Comparison of ENCODE assay signal across 2 cellular contexts in the genomic region with DNA sequence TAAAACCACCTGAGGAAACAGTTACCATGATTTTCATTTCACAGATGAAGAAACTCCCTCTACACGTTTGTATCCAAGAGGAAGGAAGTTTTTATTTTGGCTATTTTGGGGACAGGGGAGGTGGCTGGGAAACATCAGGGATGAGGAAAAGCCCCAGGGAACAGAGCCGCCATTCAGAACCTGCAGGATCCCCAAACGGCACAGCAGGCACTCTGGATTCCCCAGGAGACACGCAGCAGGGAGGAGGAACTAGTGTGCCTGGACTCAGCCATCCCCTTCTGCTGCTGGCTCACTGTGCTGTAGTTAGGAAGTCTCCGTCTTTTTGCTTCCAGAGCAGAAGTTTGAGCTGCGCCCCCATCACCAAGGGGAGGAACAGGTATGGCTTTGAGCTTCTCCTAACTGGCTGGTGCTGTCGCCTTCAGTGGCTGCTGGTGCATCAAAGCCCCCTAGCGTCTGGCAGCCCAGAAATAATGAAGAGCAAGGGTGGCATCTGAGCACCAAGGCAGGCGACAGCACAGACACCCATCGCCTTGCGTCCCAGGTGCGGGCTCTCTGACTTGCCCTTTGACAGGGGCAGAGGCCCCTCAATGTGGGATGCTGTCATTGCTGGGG.
TF ChIP-seq lines count a peak whose summit lies in the region.

No MANE protein-coding gene starts in this region.

TF ChIP-seq in SK-N-SH, 30 proteins besides CTCF, POLR2A, EP300 and RAD21:
- TF ChIP-seq CHD2 (IDR thresholded peaks at IDR 0.05; ENCODE audit: low read length, partially characterized antibody): no peak
- TF ChIP-seq JUND (IDR thresholded peaks at IDR 0.05): no peak
- no peak for TF ChIP-seq NRF1 (IDR thresholded peaks at IDR 0.05; ENCODE audit: low read depth, low read length)
- no peak for TF ChIP-seq MXI1 (IDR thresholded peaks at IDR 0.05; ENCODE audit: low read depth, low read length)
- TF ChIP-seq TCF12 (IDR thresholded peaks at IDR 0.05): no peak
- TF ChIP-seq, protein P1, sequence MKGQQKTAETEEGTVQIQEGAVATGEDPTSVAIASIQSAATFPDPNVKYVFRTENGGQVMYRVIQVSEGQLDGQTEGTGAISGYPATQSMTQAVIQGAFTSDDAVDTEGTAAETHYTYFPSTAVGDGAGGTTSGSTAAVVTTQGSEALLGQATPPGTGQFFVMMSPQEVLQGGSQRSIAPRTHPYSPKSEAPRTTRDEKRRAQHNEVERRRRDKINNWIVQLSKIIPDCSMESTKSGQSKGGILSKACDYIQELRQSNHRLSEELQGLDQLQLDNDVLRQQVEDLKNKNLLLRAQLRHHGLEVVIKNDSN (IDR thresholded peaks at IDR 0.05; ENCODE audit: borderline replicate concordance, low read depth): no peak
- no peak for TF ChIP-seq GABPA (IDR thresholded peaks at IDR 0.05; ENCODE audit: low read depth)

TF ChIP-seq in SK-N-SH treated with all-trans-retinoic acid at 6 μM for 48 hours, 23 proteins besides CTCF, POLR2A, EP300 and RAD21:
- TF ChIP-seq, protein P2, sequence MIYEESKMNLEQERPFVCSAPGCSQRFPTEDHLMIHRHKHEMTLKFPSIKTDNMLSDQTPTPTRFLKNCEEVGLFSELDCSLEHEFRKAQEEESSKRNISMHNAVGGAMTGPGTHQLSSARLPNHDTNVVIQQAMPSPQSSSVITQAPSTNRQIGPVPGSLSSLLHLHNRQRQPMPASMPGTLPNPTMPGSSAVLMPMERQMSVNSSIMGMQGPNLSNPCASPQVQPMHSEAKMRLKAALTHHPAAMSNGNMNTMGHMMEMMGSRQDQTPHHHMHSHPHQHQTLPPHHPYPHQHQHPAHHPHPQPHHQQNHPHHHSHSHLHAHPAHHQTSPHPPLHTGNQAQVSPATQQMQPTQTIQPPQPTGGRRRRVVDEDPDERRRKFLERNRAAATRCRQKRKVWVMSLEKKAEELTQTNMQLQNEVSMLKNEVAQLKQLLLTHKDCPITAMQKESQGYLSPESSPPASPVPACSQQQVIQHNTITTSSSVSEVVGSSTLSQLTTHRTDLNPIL (CRISPR knock-in tag; IDR thresholded peaks at IDR 0.05; ENCODE audit: low read depth): no peak
- TF ChIP-seq ARNTL (CRISPR knock-in tag; IDR thresholded peaks at IDR 0.05; ENCODE audit: borderline replicate concordance, low read depth) (no peak), ZFP3 (CRISPR knock-in tag; IDR thresholded peaks at IDR 0.05) (no peak), ZNF565 (CRISPR knock-in tag; conservative IDR thresholded peaks at IDR 0.05; ENCODE audit: low read depth) (no peak), CSDC2 (CRISPR knock-in tag; IDR thresholded peaks at IDR 0.05) (no peak), ESRRG (CRISPR knock-in tag; IDR thresholded peaks at IDR 0.05) (no peak), GLIS3 (CRISPR knock-in tag; IDR thresholded peaks at IDR 0.05) (no peak), ZNF8 (CRISPR knock-in tag; IDR thresholded peaks at IDR 0.05) (no peak)
- TF ChIP-seq, protein P3, sequence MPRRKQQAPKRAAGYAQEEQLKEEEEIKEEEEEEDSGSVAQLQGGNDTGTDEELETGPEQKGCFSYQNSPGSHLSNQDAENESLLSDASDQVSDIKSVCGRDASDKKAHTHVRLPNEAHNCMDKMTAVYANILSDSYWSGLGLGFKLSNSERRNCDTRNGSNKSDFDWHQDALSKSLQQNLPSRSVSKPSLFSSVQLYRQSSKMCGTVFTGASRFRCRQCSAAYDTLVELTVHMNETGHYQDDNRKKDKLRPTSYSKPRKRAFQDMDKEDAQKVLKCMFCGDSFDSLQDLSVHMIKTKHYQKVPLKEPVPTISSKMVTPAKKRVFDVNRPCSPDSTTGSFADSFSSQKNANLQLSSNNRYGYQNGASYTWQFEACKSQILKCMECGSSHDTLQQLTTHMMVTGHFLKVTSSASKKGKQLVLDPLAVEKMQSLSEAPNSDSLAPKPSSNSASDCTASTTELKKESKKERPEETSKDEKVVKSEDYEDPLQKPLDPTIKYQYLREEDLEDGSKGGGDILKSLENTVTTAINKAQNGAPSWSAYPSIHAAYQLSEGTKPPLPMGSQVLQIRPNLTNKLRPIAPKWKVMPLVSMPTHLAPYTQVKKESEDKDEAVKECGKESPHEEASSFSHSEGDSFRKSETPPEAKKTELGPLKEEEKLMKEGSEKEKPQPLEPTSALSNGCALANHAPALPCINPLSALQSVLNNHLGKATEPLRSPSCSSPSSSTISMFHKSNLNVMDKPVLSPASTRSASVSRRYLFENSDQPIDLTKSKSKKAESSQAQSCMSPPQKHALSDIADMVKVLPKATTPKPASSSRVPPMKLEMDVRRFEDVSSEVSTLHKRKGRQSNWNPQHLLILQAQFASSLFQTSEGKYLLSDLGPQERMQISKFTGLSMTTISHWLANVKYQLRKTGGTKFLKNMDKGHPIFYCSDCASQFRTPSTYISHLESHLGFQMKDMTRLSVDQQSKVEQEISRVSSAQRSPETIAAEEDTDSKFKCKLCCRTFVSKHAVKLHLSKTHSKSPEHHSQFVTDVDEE (CRISPR knock-in tag; IDR thresholded peaks at IDR 0.05): no peak
